Comparison of ENCODE assay signal across 10 cellular contexts in the genomic region with DNA sequence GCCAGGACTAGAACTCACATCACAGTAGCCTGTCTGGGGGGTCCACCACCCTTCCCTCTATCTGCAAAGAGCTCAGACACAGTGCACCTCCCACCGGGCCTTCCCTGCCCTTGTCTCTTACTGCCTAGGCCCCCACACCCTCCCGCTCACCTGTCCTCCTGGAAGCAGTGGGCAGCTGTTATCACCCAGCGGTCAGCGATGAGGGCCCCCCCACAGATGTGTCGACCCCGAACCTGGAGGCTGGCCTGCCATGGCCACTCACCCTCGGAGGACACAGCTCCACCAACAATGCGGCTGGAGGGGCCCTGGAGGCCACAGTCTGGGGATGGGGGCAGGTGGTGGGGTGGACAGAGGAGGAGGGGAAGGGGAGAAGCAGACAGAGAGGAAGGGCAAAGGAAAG. TPM values are rescaled to one million over a fixed set of nuclear protein-coding genes. Genes with fewer than 3 reads are reported as not detected.
"Had no signal": no experiment of that assay in that cellular context is flagged by ENCODE, and none has a peak within 500 bp of the region (broad histone marks: within the 10 kb centered on the region; RNA-seq: fewer than 3 reads in every experiment).

No MANE protein-coding gene starts in this region.

- H3K27ac ChIP-seq: GM23248 had no signal

- H3K4me1 ChIP-seq: HAP-1 had no signal

- H3K4me3 ChIP-seq: GM23248, HAP-1, K562 had no signal

- H3K36me3 ChIP-seq: HAP-1 had no signal

- FAIRE-seq: HTR-8/SVneo, K562 had no signal

- DNase-seq: GM23248, GOT3, IMR-90, KG1 had no signal

- H3K9me3 ChIP-seq: HAP-1 had no signal

- ATAC-seq: HCT116, K562 had no signal

RNA-seq across cellular contexts. Expression of a gene that starts 39.2 kb away (rescaled TPM):
- total RNA-seq: GM23248, H4, HT-29, IMR-90, K562 had no signal
- polyA plus RNA-seq: IMR-90 had no signal
